Comparison of ENCODE assay signal across 17 cellular contexts in the genomic region with DNA sequence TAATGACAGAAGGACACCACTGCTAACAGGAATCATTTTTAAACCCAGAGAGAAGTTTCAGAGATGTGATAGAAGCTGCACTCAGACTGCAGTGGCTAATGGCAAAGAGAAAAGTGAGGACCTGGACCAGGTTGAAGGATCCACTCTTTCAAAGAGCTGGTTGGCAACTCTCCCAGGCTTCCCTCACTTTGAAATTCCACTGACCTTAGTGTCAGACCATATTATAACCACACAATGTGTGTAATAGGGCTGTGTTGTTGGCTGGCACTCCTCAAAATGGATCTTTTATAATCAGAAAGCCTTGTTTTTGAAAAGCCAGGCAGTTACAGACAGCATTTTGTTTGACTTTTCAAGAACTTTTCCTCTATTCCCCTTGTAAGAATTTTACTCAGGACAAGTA.
DNase-seq lines count a peak whose midpoint lies in the region; ATAC-seq and TF ChIP-seq lines count a peak whose summit lies in the region.
"Had no signal": no experiment of that assay in that cellular context is flagged by ENCODE, and none has a peak within 500 bp of the region (broad histone marks: within the 10 kb centered on the region; RNA-seq: fewer than 3 reads in every experiment).

No MANE protein-coding gene starts in this region.

- H3K4me3 Mint-ChIP-seq in activated T-helper 17 cell treated with anti-CD3 and anti-CD28 coated beads, Interleukin-2, amount 50 U/mL, for 72 hours = no peak overlapping the region
- H3K4me3 Mint-ChIP-seq: activated CD8-positive, alpha-beta T cell treated with anti-CD3 and anti-CD28 coated beads, Interleukin-2, amount 10 ng/mL, durations not matched to agents 7 days and 5 days; activated naive CD4-positive, alpha-beta T cell treated with anti-CD3 and anti-CD28 coated beads, Interleukin-2, amount 50 U/mL, for 24 hours; B cell; naive thymus-derived CD8-positive, alpha-beta T cell; T-helper 1 cell treated with Interleukin-12 subunit alpha and Interleukin-12 subunit beta and Interleukin-4 antibody, amounts not matched to agents 30 μg/mL and 1 μg/mL, for 36 hours had no signal

- no peaks in the 10 kb centered on the region for H3K27me3 Mint-ChIP-seq in activated T-helper 17 cell treated with anti-CD3 and anti-CD28 coated beads, Interleukin-2, amount 50 U/mL, for 72 hours
- H3K27me3 Mint-ChIP-seq: activated naive CD4-positive, alpha-beta T cell treated with anti-CD3 and anti-CD28 coated beads, Interleukin-2, amount 50 U/mL, for 24 hours; B cell; naive thymus-derived CD8-positive, alpha-beta T cell had no signal

- H3K27me3 ChIP-seq in foreskin keratinocyte (no peaks in the 10 kb centered on the region), spleen (replicated peaks in 1 of 7) (no peaks in the 10 kb centered on the region)
- H3K27me3 ChIP-seq: upper lobe of left lung had no signal

- no peaks in the 10 kb centered on the region for H3K36me3 Mint-ChIP-seq in activated T-helper 17 cell treated with anti-CD3 and anti-CD28 coated beads, Interleukin-2, amount 50 U/mL, for 72 hours (ENCODE audit: low read depth)
- H3K36me3 Mint-ChIP-seq: activated naive CD4-positive, alpha-beta T cell treated with anti-CD3 and anti-CD28 coated beads, Interleukin-2, amount 50 U/mL, for 24 hours; naive thymus-derived CD8-positive, alpha-beta T cell had no signal

- no peak overlapping the region for H3K27ac ChIP-seq in foreskin keratinocyte
- no peak overlapping the region for H3K27ac ChIP-seq in spleen
- H3K27ac ChIP-seq: HL-60, upper lobe of left lung had no signal

- ATAC-seq in foreskin keratinocyte = peak; percentile 84
- no peak for ATAC-seq in activated T-helper 17 cell treated with anti-CD3 and anti-CD28 coated beads, Interleukin-2, amount 50 U/mL, for 72 hours (replicated peaks)
- ATAC-seq: activated CD8-positive, alpha-beta T cell treated with anti-CD3 and anti-CD28 coated beads, Interleukin-2, amount 10 ng/mL, durations not matched to agents 7 days and 5 days; naive thymus-derived CD8-positive, alpha-beta T cell had no signal

- no peak overlapping the region for H3K27ac Mint-ChIP-seq in activated T-helper 17 cell treated with anti-CD3 and anti-CD28 coated beads, Interleukin-2, amount 50 U/mL, for 72 hours
- H3K27ac Mint-ChIP-seq: activated CD8-positive, alpha-beta T cell treated with anti-CD3 and anti-CD28 coated beads, Interleukin-2, amount 10 ng/mL, durations not matched to agents 7 days and 5 days; activated naive CD4-positive, alpha-beta T cell treated with anti-CD3 and anti-CD28 coated beads, Interleukin-2, amount 50 U/mL, for 24 hours; B cell; naive thymus-derived CD8-positive, alpha-beta T cell; T-helper 1 cell treated with Interleukin-12 subunit alpha and Interleukin-12 subunit beta and Interleukin-4 antibody, amounts not matched to agents 30 μg/mL and 1 μg/mL, for 36 hours had no signal

- peaks cover 0 to 4% (median 0%) of the 10 kb centered on the region in 8 donors for H3K9me3 ChIP-seq in spleen
- H3K9me3 ChIP-seq: upper lobe of left lung had no signal

- DNase-seq in A172 (ENCODE audit: low spot score) = peak; percentile 92
- DNase-seq in HCEC 1CT = peak; percentile 67
- DNase-seq in T1000 (lab: John Stamatoyannopoulos, UW) = peak; percentile 12
- DNase-seq in foreskin keratinocyte = peak; percentile 50 to 79
- no peak for DNase-seq in activated CD4-positive, alpha-beta T cell treated with anti-CD3 and anti-CD28 coated beads, Interleukin-2, amount 50 U/mL, for 48 hours
- no peak for DNase-seq in Ammon's horn (ENCODE audit: low spot score)
- DNase-seq in spleen = no peak
- DNase-seq: activated CD8-positive, alpha-beta T cell treated with anti-CD3 and anti-CD28 coated beads, Interleukin-2, amount 10 ng/mL, durations not matched to agents 7 days and 5 days; effector CD4-positive, alpha-beta T cell; GDM1; naive thymus-derived CD8-positive, alpha-beta T cell; upper lobe of left lung had no signal

- TF ChIP-seq POLR2A in spleen (IDR thresholded peaks at IDR 0.05) = no peak

- TF ChIP-seq CTCF in foreskin keratinocyte (conservative IDR thresholded peaks at IDR 0.05) (no peak), spleen (IDR thresholded peaks at IDR 0.05 in 8 of 11, conservative IDR thresholded peaks at IDR 0.05 in 3 of 11) (no peak)

- no peak overlapping the region for H3K4me3 ChIP-seq in spleen
- H3K4me3 ChIP-seq: upper lobe of left lung had no signal

- H3K4me1 ChIP-seq in foreskin keratinocyte = peaks cover 6% of the 10 kb centered on the region
- no peaks in the 10 kb centered on the region for H3K4me1 ChIP-seq in spleen
- H3K4me1 ChIP-seq: upper lobe of left lung had no signal

- intact Hi-C loops in spleen (cut with DNase I; ENCODE audit: low total_unique reads) = no loop called here

- no peaks in the 10 kb centered on the region for H3K4me1 Mint-ChIP-seq in activated T-helper 17 cell treated with anti-CD3 and anti-CD28 coated beads, Interleukin-2, amount 50 U/mL, for 72 hours
- H3K4me1 Mint-ChIP-seq: activated naive CD4-positive, alpha-beta T cell treated with anti-CD3 and anti-CD28 coated beads, Interleukin-2, amount 50 U/mL, for 24 hours; B cell; naive thymus-derived CD8-positive, alpha-beta T cell had no signal

- peaks cover 12% of the 10 kb centered on the region for H3K9me3 Mint-ChIP-seq in activated T-helper 17 cell treated with anti-CD3 and anti-CD28 coated beads, Interleukin-2, amount 50 U/mL, for 72 hours
- H3K9me3 Mint-ChIP-seq: activated naive CD4-positive, alpha-beta T cell treated with anti-CD3 and anti-CD28 coated beads, Interleukin-2, amount 50 U/mL, for 24 hours had no signal

- H3K36me3 ChIP-seq in spleen = no peaks in the 10 kb centered on the region
- H3K36me3 ChIP-seq: upper lobe of left lung had no signal

Comparison
In these comparisons a context has a peak if more than half of its experiments do, and no peak if none do; other contexts are left out.
1. DNase-seq: peak in A172 (single experiment), HCEC 1CT (single experiment), T1000 (single experiment) and foreskin keratinocyte (2 of 2); none in activated CD4-positive, alpha-beta T cell treated with anti-CD3 and anti-CD28 coated beads, Interleukin-2, amount 50 U/mL, for 48 hours (0 of 2), Ammon's horn (single experiment) and spleen (single experiment).